In genomic region chr17:65204001-65204400, GRCh38 we compare ENCODE assay signal across 22 cellular contexts.
"Had no signal": no experiment of that assay in that cellular context is flagged by ENCODE, and none has a peak within 500 bp of the region (broad histone marks: within the 10 kb centered on the region; RNA-seq: fewer than 3 reads in every experiment).

No MANE protein-coding gene starts in this region.

- ATAC-seq: foreskin keratinocyte, gastroesophageal sphincter, heart left ventricle, left colon, left lobe of liver, lower lobe of right lung, mucosa of descending colon had no signal

- H3K27ac Mint-ChIP-seq: mesothelial cell of epicardium, naive B cell had no signal

- H3K4me1 Mint-ChIP-seq: mesothelial cell of epicardium, naive B cell had no signal

- H3K36me3 Mint-ChIP-seq: mesothelial cell of epicardium, naive B cell had no signal

- H3K9me3 Mint-ChIP-seq: immature natural killer cell, mesothelial cell of epicardium, naive B cell had no signal

- H3K4me3 Mint-ChIP-seq: immature natural killer cell, mesothelial cell of epicardium, naive B cell had no signal

- DNase-seq: colonic mucosa; cortex of kidney; dermis blood vessel endothelial cell; dorsolateral prefrontal cortex; effector CD4-positive, alpha-beta T cell; effector memory CD4-positive, alpha-beta T cell; foreskin keratinocyte; heart left ventricle; hypothalamus; immature natural killer cell; islet precursor cell; kidney; kidney glomerular epithelial cell; left colon; left ventricle myocardium inferior; lower lobe of right lung; mesenchymal stem cell; mucosa of descending colon; naive B cell had no signal
